28 cellular contexts compared by ENCODE assay signal in genomic region chr14:31876741-31877140, GRCh38.
DNase-seq lines count a peak whose midpoint lies in the region; ATAC-seq and TF ChIP-seq lines count a peak whose summit lies in the region.
"Had no signal": no experiment of that assay in that cellular context is flagged by ENCODE, and none has a peak within 500 bp of the region (broad histone marks: within the 10 kb centered on the region; RNA-seq: fewer than 3 reads in every experiment).

No MANE protein-coding gene starts in this region.

- no peak for TF ChIP-seq RAD21 in liver (IDR thresholded peaks at IDR 0.05)

- WGBS in GM23248 (ENCODE audit: low coverage in 1 of 2, low lambda C conversion rate in 2 of 2, missing lambda C conversion rate in 2 of 2), 2 experiments = 54 to 59% methylated on average over 7 of the region's 7 CpGs
- WGBS in liver = 85% methylated on average over 7 of the region's 7 CpGs

- intact Hi-C loops in gastrocnemius medialis (cut with DNase I; ENCODE audit: low total_unique reads) = no loop called here

- H3K4me2 ChIP-seq in GM23248 (ENCODE audit: unreplicated experiment) = peak overlapping the region; percentile 76
- H3K4me2 ChIP-seq: SK-N-SH had no signal

- ATAC-seq in gastrocnemius medialis (no peak), HG02798 (IDR thresholded peaks at IDR 0.05; ENCODE audit: poor library complexity, unreplicated experiment) (no peak)
- ATAC-seq: activated naive CD4-positive, alpha-beta T cell treated with anti-CD3 and anti-CD28 coated beads, Interleukin-2, amount 50 U/mL, for 72 hours; left lung; pancreas; stimulated activated naive CD8-positive, alpha-beta T cell treated with anti-CD3 and anti-CD28 coated beads, Interleukin-15, Interleukin-2, amounts not matched to agents 100 U/mL and 50 U/mL, for 24 hours had no signal

- H3K9ac ChIP-seq in GM23248 = no peak overlapping the region
- H3K9ac ChIP-seq in liver (ENCODE audit: low read depth in 1 of 2, low read length in 2 of 2) = no peak overlapping the region
- H3K9ac ChIP-seq: SK-N-SH had no signal

- in situ Hi-C loops in GM23248 (cut with MboI) = no loop called here
- in situ Hi-C loops in gastrocnemius medialis (cut with MboI; ENCODE audit: low sequenced_read_pairs in 4 of 4) = no loop called here

- H4K20me1 ChIP-seq in GM23248 (ENCODE audit: insufficient read depth) = no peaks in the 10 kb centered on the region

- peaks cover 27% of the 10 kb centered on the region for H3K4me1 ChIP-seq in GM23248 (ENCODE audit: insufficient read depth)
- no peaks in the 10 kb centered on the region for H3K4me1 ChIP-seq in liver (ENCODE audit: control insufficient read depth in 4 of 4, insufficient read depth in 4 of 4, low read length in 3 of 4)
- peaks cover 0 to 8% of the 10 kb centered on the region in 2 donors for H3K4me1 ChIP-seq in gastrocnemius medialis
- H3K4me1 ChIP-seq: left lung, pancreas had no signal

- no peak for TF ChIP-seq POLR2A in gastrocnemius medialis (IDR thresholded peaks at IDR 0.05)

- TF ChIP-seq CTCF in liver (IDR thresholded peaks at IDR 0.05; ENCODE audit: low read depth, low read length, missing input control) = no peak
- no peak for TF ChIP-seq CTCF in gastrocnemius medialis (IDR thresholded peaks at IDR 0.05 in 4 of 5, conservative IDR thresholded peaks at IDR 0.05 in 1 of 5)

- H3F3A ChIP-seq in GM23248 (ENCODE audit: insufficient read depth) = peaks cover 15% of the 10 kb centered on the region

- H3K36me3 ChIP-seq in GM23248 (ENCODE audit: low read depth) (no peaks in the 10 kb centered on the region), liver (ENCODE audit: control insufficient read depth in 4 of 4, insufficient read depth in 3 of 4, low read depth in 1 of 4, low read length in 3 of 4) (no peaks in the 10 kb centered on the region), gastrocnemius medialis (no peaks in the 10 kb centered on the region)
- H3K36me3 ChIP-seq: cardiac muscle cell, left lung, MG63, pancreas had no signal

- H3K9me2 ChIP-seq in GM23248 (ENCODE audit: insufficient read depth) = no peaks in the 10 kb centered on the region
- H3K9me2 ChIP-seq: SK-N-SH had no signal

- H3K27me3 ChIP-seq in GM23248 (replicated peaks; ENCODE audit: insufficient read depth) (no peaks in the 10 kb centered on the region), liver (ENCODE audit: control insufficient read depth in 4 of 4, insufficient read depth in 4 of 4, low read length in 3 of 4) (no peaks in the 10 kb centered on the region), gastrocnemius medialis (no peaks in the 10 kb centered on the region)
- H3K27me3 ChIP-seq: cardiac muscle cell, left lung, MG63, pancreas had no signal

- H3K4me3 ChIP-seq in GM23248 (peak overlapping the region; percentile 60; the same call in 1 of the 2 replicates), liver (ENCODE audit: low read depth in 1 of 3, low read length in 3 of 3) (no peak overlapping the region), gastrocnemius medialis (peak overlapping the region in 2 of 4 donors; percentile 18 to 32)
- H3K4me3 ChIP-seq: cardiac muscle cell, left lung, MG63, pancreas had no signal

- H3K27ac ChIP-seq in GM23248 (no peak overlapping the region), liver (ENCODE audit: low read depth in 1 of 2, low read length in 2 of 2) (peak overlapping the region; percentile 22 to 67), gastrocnemius medialis (peak overlapping the region; percentile 32 to 76 (median 66))
- H3K27ac ChIP-seq: cardiac muscle cell, pancreas had no signal

- no peak for DNase-seq in GM23248
- peak; percentile 71 for DNase-seq in NCI-H82 treated with DMSO at 0.1 percent for 48 hours (lab: John Stamatoyannopoulos, UW; ENCODE audit: unreplicated experiment)
- no peak for DNase-seq in gastrocnemius medialis
- no peak for DNase-seq in NCI-H146 (lab: John Stamatoyannopoulos, UW)
- DNase-seq in NOMO-1 treated with DMSO at 0.1 percent for 48 hours (lab: John Stamatoyannopoulos, UW; ENCODE audit: unreplicated experiment) = no peak
- DNase-seq in C1 segment of cervical spinal cord (lab: John Stamatoyannopoulos, UW) = no peak
- DNase-seq: activated CD4-positive, alpha-beta memory T cell treated with anti-CD3 and anti-CD28 coated beads, Interleukin-2, amount 10 ng/mL, durations not matched to agents 7 days and 5 days; activated CD4-positive, alpha-beta T cell treated with anti-CD3 and anti-CD28 coated beads for 1 hour; activated CD8-positive, alpha-beta memory T cell treated with anti-CD3 and anti-CD28 coated beads, Interleukin-2, amount 50 U/mL, for 48 hours; aorta; CD4-positive, alpha-beta memory T cell; DMS 273 treated with DMSO at 0.1 percent for 48 hours; H9; KG1; left lung; MG63; NCI-H1417; NCI-H345; NCI-H774; nephron progenitor cell; pancreas; RPMI8226; SK-N-SH; stimulated activated naive CD8-positive, alpha-beta T cell treated with anti-CD3 and anti-CD28 coated beads, Interleukin-15, Interleukin-2, amounts not matched to agents 100 U/mL and 50 U/mL, for 24 hours had no signal

- no peaks in the 10 kb centered on the region for H3K9me3 ChIP-seq in GM23248 (ENCODE audit: low read depth)
- no peaks in the 10 kb centered on the region for H3K9me3 ChIP-seq in liver (ENCODE audit: control insufficient read depth in 4 of 4, low read length in 3 of 4)
- H3K9me3 ChIP-seq in gastrocnemius medialis = no peaks in the 10 kb centered on the region
- H3K9me3 ChIP-seq: left lung, MG63, pancreas, SK-N-SH had no signal

- no peaks in the 10 kb centered on the region for H3K79me2 ChIP-seq in GM23248 (ENCODE audit: insufficient read depth)

- H2AFZ ChIP-seq in GM23248 = peak overlapping the region; percentile 89

TF ChIP-seq in liver, 16 proteins besides CTCF, POLR2A, EP300 and RAD21:
- no peak for TF ChIP-seq SP1 (IDR thresholded peaks at IDR 0.05)
- no peak for TF ChIP-seq REST (IDR thresholded peaks at IDR 0.05)
